ENCODE assay signal across 9 cellular contexts in the genomic region with DNA sequence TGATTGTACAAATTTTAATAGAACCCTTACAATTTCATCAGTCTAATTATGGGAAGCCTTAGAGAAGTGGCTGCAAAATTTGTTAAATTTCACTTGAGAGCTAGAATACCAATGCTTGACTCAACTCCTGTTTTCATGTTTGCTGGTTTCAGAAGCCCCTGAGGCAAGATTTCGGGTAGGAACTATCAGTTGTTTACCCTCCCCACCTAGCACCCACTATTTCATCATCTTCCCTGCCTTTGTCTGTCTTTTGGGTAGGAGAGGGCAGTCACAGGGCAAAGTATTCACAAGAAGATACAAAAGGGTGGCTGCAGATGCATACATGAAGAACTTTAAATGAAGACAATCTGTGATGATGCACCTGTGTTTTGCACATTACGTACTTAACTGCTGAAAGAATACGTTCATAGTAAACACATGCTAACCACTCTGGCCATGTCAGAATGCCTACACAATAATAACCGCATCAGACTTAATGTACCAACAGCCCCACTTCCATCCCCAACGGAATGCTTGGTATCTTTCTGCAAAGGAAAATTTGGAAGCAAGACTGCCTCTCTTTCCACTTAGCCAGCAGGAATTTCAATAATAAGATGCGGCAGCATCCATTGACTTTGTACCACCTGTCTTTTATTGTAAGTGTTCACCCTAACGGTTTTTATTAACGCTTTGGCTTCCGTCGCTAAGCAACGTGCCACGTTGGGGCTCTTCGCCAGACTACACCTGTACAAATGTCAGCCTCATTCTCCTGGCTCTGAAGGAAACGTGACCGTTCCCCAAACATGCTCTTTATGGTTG. TPM values are rescaled to one million over a fixed set of nuclear protein-coding genes. Genes with fewer than 3 reads are reported as not detected.
A peak's percentile ranks its signal among the peaks of the same experiment; 100 is the strongest.
DNase-seq lines count a peak whose midpoint lies in the region; ATAC-seq and TF ChIP-seq lines count a peak whose summit lies in the region.
"Had no signal": no experiment of that assay in that cellular context is flagged by ENCODE, and none has a peak within 500 bp of the region (broad histone marks: within the 10 kb centered on the region; RNA-seq: fewer than 3 reads in every experiment).

No MANE protein-coding gene starts in this region.

- H3K27ac ChIP-seq in Peyer's patch (no peak overlapping the region), right cardiac atrium (ENCODE audit: low read length) (no peak overlapping the region), stomach (no peak overlapping the region), WERI-Rb-1 (no peak overlapping the region)

- peak overlapping the region; percentile 77 for H3K4me3 Mint-ChIP-seq in activated CD8-positive, alpha-beta memory T cell treated with anti-CD3 and anti-CD28 coated beads, Interleukin-2, amount 10 ng/mL, durations not matched to agents 7 days and 5 days

- no peak for TF ChIP-seq EP300 in stomach (IDR thresholded peaks at IDR 0.05)

- H3K4me3 ChIP-seq in Peyer's patch (peak overlapping the region in 3 of 4 donors; percentile 45 to 52 (median 52)), right cardiac atrium (ENCODE audit: low read length) (peak overlapping the region; percentile 50), stomach (peak overlapping the region; percentile 43 to 56 (median 48)), WERI-Rb-1 (ENCODE audit: low read depth, low read length) (no peak overlapping the region)
- H3K4me3 ChIP-seq: lung had no signal

- 18% methylated on average over 15 of the region's 15 CpGs for WGBS in right cardiac atrium
- WGBS in stomach, 5 donors: 11 to 19% (median 13%) methylated on average over 15 of the region's 15 CpGs

- CTCF ChIA-PET in activated CD8-positive, alpha-beta memory T cell treated with anti-CD3 and anti-CD28 coated beads, Interleukin-2, amount 10 ng/mL, durations not matched to agents 7 days and 5 days (lab: Charles Lee): interaction anchor here (0.7 to 5.2 kb wide), 7 partner anchors 12 to 268 kb away, joined by 3 to 66 read pairs (median 5); partner anchors contain the start of gene TPT1

- H3K4me1 Mint-ChIP-seq in activated CD8-positive, alpha-beta memory T cell treated with anti-CD3 and anti-CD28 coated beads, Interleukin-2, amount 10 ng/mL, durations not matched to agents 7 days and 5 days: peaks cover 18% of the 10 kb centered on the region

- ATAC-seq in activated CD8-positive, alpha-beta memory T cell treated with anti-CD3 and anti-CD28 coated beads, Interleukin-2, amount 10 ng/mL, durations not matched to agents 7 days and 5 days: peak; percentile 21
- no peak for ATAC-seq in right cardiac atrium

- H3K4me1 ChIP-seq in Peyer's patch: peaks cover 0 to 7% (median 0%) of the 10 kb centered on the region in 4 donors
- H3K4me1 ChIP-seq in right cardiac atrium (ENCODE audit: control insufficient read depth, insufficient read depth, low read length): no peaks in the 10 kb centered on the region
- peaks cover 6 to 24% (median 16%) of the 10 kb centered on the region in 4 donors for H3K4me1 ChIP-seq in stomach

- intact Hi-C loops in right cardiac atrium (cut with DNase I) (no loop called here), stomach (cut with DNase I; ENCODE audit: low total_unique reads) (no loop called here)

- TF ChIP-seq CTCF in Peyer's patch (IDR thresholded peaks at IDR 0.05) (no peak), stomach (IDR thresholded peaks at IDR 0.05) (no peak), WERI-Rb-1 (IDR thresholded peaks at IDR 0.05; ENCODE audit: low read depth, low read length) (no peak)

- TF ChIP-seq POLR2A in Peyer's patch (IDR thresholded peaks at IDR 0.05) (no peak), stomach (IDR thresholded peaks at IDR 0.05) (no peak)

- H3K27ac Mint-ChIP-seq in activated CD8-positive, alpha-beta memory T cell treated with anti-CD3 and anti-CD28 coated beads, Interleukin-2, amount 10 ng/mL, durations not matched to agents 7 days and 5 days: no peak overlapping the region

- H3K9me3 Mint-ChIP-seq in activated CD8-positive, alpha-beta memory T cell treated with anti-CD3 and anti-CD28 coated beads, Interleukin-2, amount 10 ng/mL, durations not matched to agents 7 days and 5 days (ENCODE audit: low read depth): no peaks in the 10 kb centered on the region

- no peaks in the 10 kb centered on the region for H3K36me3 Mint-ChIP-seq in activated CD8-positive, alpha-beta memory T cell treated with anti-CD3 and anti-CD28 coated beads, Interleukin-2, amount 10 ng/mL, durations not matched to agents 7 days and 5 days

- no peaks in the 10 kb centered on the region for H3K9me3 ChIP-seq in Peyer's patch
- no peaks in the 10 kb centered on the region for H3K9me3 ChIP-seq in right cardiac atrium (ENCODE audit: control insufficient read depth, low read length)
- no peaks in the 10 kb centered on the region for H3K9me3 ChIP-seq in stomach
- no peaks in the 10 kb centered on the region for H3K9me3 ChIP-seq in WERI-Rb-1 (ENCODE audit: severe bottlenecking)

- H3K27me3 ChIP-seq in Peyer's patch (no peaks in the 10 kb centered on the region), right cardiac atrium (ENCODE audit: control insufficient read depth, insufficient read depth) (no peaks in the 10 kb centered on the region), stomach (no peaks in the 10 kb centered on the region), WERI-Rb-1 (ENCODE audit: insufficient read depth, low read depth, severe bottlenecking) (no peaks in the 10 kb centered on the region)

- H3K27me3 Mint-ChIP-seq in activated CD8-positive, alpha-beta memory T cell treated with anti-CD3 and anti-CD28 coated beads, Interleukin-2, amount 10 ng/mL, durations not matched to agents 7 days and 5 days: peaks cover 25% of the 10 kb centered on the region

- no peak for DNase-seq in activated CD8-positive, alpha-beta memory T cell treated with anti-CD3 and anti-CD28 coated beads, Interleukin-2, amount 10 ng/mL, durations not matched to agents 7 days and 5 days
- DNase-seq in activated CD8-positive, alpha-beta memory T cell treated with anti-CD3 and anti-CD28 coated beads, Interleukin-2, amount 50 U/mL, for 48 hours: no peak
- DNase-seq in Peyer's patch (no peak), right cardiac atrium (no peak), stomach (no peak), superior temporal gyrus (ENCODE audit: extremely low spot score) (no peak), WERI-Rb-1 (no peak)
- no peak for DNase-seq in stimulated activated CD8-positive, alpha-beta memory T cell treated with anti-CD3 and anti-CD28 coated beads, Interleukin-4, amount 100 ng/mL, for 48 hours

- H3K36me3 ChIP-seq in Peyer's patch (no peaks in the 10 kb centered on the region), stomach (no peaks in the 10 kb centered on the region), WERI-Rb-1 (no peaks in the 10 kb centered on the region)

RNA-seq across cellular contexts. Expression of gene TPT1, which starts 30.4 kb away (rescaled TPM):
- total RNA-seq in activated CD8-positive, alpha-beta memory T cell treated with anti-CD3 and anti-CD28 coated beads, Interleukin-2, amount 10 ng/mL, durations not matched to agents 7 days and 5 days: 1,000 to 10,000 TPM; 3,114 to 3,198 TPM
- total RNA-seq in Peyer's patch: 1,000 to 10,000 TPM; 1,719 to 2,278 (median 1,854) TPM
- 1,000 to 10,000 TPM; 3,534 to 4,755 (median 4,285) TPM for total RNA-seq in right cardiac atrium
- 8,085 TPM for polyA plus RNA-seq in right cardiac atrium
- total RNA-seq in stomach: 1,000 to 10,000 TPM; 1,648 to 4,994 (median 2,507) TPM
- over 10,000 TPM in 2 of 3 donors, 1,000 to 10,000 TPM in 1; 7,500 to 11,714 (median 10,124) TPM for polyA plus RNA-seq in stomach
